Comparison of ENCODE assay signal across 8 cellular contexts in the genomic region with DNA sequence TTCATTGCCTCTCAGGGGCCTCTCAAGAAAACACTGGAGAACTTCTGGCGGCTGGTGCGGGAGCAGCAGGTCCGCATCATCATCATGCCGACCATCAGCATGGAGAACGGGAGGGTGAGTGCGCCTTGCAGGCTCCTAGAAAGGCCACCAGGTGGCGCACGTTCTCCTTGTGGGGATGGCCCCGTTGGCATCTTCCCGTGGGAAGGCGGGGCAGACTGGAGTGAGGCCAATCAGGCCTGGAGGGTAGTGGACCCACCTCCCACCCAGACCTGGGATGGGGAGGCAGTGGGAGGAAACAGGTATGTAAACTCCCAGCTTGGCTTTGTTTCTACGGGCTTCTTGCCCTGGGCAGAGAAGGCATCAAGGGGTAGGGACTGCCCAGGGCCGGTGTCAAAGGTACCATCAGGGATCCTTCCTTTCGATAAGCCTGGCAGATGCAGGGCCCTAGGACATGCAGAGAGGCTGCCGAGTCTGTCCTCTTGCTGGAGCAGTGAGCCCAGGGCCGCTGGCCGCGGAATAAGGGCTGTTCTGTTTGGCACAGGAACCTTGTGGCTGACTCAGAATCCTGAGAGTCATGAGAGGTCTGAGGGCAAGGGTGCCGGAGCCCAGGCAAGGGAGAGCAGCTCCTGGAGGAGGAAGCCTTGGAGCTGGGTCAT. TPM values are rescaled to one million over a fixed set of nuclear protein-coding genes. Genes with fewer than 3 reads are reported as not detected.
A peak's percentile ranks its signal among the peaks of the same experiment; 100 is the strongest.
DNase-seq lines count a peak whose midpoint lies in the region; ATAC-seq and TF ChIP-seq lines count a peak whose summit lies in the region.

No MANE protein-coding gene starts in this region.

- peak; percentile 98 for TF ChIP-seq CTCF in AG04449 (IDR thresholded peaks at IDR 0.05; ENCODE audit: insufficient read depth, low read length, missing control alignments)
- TF ChIP-seq CTCF in endothelial cell (IDR thresholded peaks at IDR 0.05; ENCODE audit: unreplicated experiment): peak; percentile 97

- CTCF ChIA-PET in AG04449 (lab: Yijun Ruan, JAX): interaction anchor here (0.6 to 16.9 kb wide), 18 partner anchors 9 to 500 kb away, joined by 3 to 591 read pairs (median 4); partner anchors contain the start of gene NOL8

- POLR2A ChIA-PET in AG04449 (lab: Yijun Ruan, JAX): interaction anchor here (0.7 kb wide), 1 partner anchor 464 kb away, joined by 3 read pairs; no protein-coding TSS in a partner anchor

- H3K4me3 ChIP-seq in AG04449 (ENCODE audit: low read depth, low read length): peak overlapping the region; percentile 24
- no peak overlapping the region for H3K4me3 ChIP-seq in mesodermal cell (ENCODE audit: extremely low read depth, insufficient read depth, low read length, poor library complexity, severe bottlenecking)

- no peak overlapping the region for H3K4me3 Mint-ChIP-seq in endothelial cell (ENCODE audit: unreplicated experiment)

- WGBS in mesodermal cell (ENCODE audit: insufficient coverage in 2 of 2), 2 experiments: 33 to 41% methylated on average over 13 to 17 of the region's 19 CpGs

- H3K9me3 ChIP-seq in mesodermal cell (ENCODE audit: control insufficient read depth, low read length): no peaks in the 10 kb centered on the region

- H3K27ac ChIP-seq in mesodermal cell (ENCODE audit: low read depth, low read length, severe bottlenecking): peak overlapping the region; percentile 45

- no peaks in the 10 kb centered on the region for H3K9me3 Mint-ChIP-seq in endothelial cell (ENCODE audit: unreplicated experiment)

- no peak for DNase-seq in AG04449 (ENCODE audit: low read depth, low spot score)
- peak; percentile 80 for DNase-seq in HPDE6-E6E7 (ENCODE audit: extremely low spot score)
- DNase-seq in NOMO-1 treated with dmso at 0.1 percent for 144 hours (lab: John Stamatoyannopoulos, UW; ENCODE audit: unreplicated experiment): peak; percentile 23
- peak; percentile 88 for DNase-seq in activated CD8-positive, alpha-beta memory T cell treated with anti-CD3 and anti-CD28 coated beads for 24 hours
- peak; percentile 88 for DNase-seq in endothelial cell (ENCODE audit: low spot score)
- peak; percentile 50 to 51 for DNase-seq in stimulated activated CD8-positive, alpha-beta memory T cell treated with anti-CD3 and anti-CD28 coated beads, Interleukin-4, amount 100 ng/mL, for 1 hour (ENCODE audit: low read depth in 2 of 2, low spot score in 1 of 2)

- H3K36me3 ChIP-seq in mesodermal cell (ENCODE audit: control insufficient read depth, insufficient read depth, low read length): no peaks in the 10 kb centered on the region

- peaks cover 9% of the 10 kb centered on the region for H3K4me1 Mint-ChIP-seq in endothelial cell (ENCODE audit: unreplicated experiment)

- peak; percentile 80 for ATAC-seq in GM18868 (IDR thresholded peaks at IDR 0.05; ENCODE audit: unreplicated experiment)

- no peaks in the 10 kb centered on the region for H3K36me3 Mint-ChIP-seq in endothelial cell (ENCODE audit: low read depth, unreplicated experiment)

- no peaks in the 10 kb centered on the region for H3K4me1 ChIP-seq in mesodermal cell (ENCODE audit: control insufficient read depth, insufficient read depth, low read length, poor library complexity, severe bottlenecking)

- H3K27me3 Mint-ChIP-seq in endothelial cell (ENCODE audit: unreplicated experiment): peaks cover 17% of the 10 kb centered on the region

- no peak overlapping the region for H3K27ac Mint-ChIP-seq in endothelial cell (ENCODE audit: unreplicated experiment)

RNA-seq across cellular contexts. Expression of gene SPTLC1, which starts 18.9 kb away (rescaled TPM):
- total RNA-seq in endothelial cell (ENCODE audit: unreplicated experiment): 69.2 TPM
- polyA plus RNA-seq in mesodermal cell (2013, experiment 1 of 2): 74.1 TPM
- 74.3 TPM for polyA plus RNA-seq in mesodermal cell (2013, experiment 2 of 2)
